Comparison of ENCODE assay signal across 15 cellular contexts in genomic region chr2:169258045-169258601, GRCh38.
DNase-seq lines count a peak whose midpoint lies in the region; ATAC-seq and TF ChIP-seq lines count a peak whose summit lies in the region.
"Had no signal": no experiment of that assay in that cellular context is flagged by ENCODE, and none has a peak within 500 bp of the region (broad histone marks: within the 10 kb centered on the region; RNA-seq: fewer than 3 reads in every experiment).

No MANE protein-coding gene starts in this region.

- no peak for ATAC-seq in GM18498 (IDR thresholded peaks at IDR 0.05; ENCODE audit: unreplicated experiment)

- no peaks in the 10 kb centered on the region for H3K9me3 Mint-ChIP-seq in progenitor cell of endocrine pancreas (ENCODE audit: low read depth)

- H3K27me3 Mint-ChIP-seq in progenitor cell of endocrine pancreas: no peaks in the 10 kb centered on the region

- DNase-seq in SIG-M5 treated with dmso at 0.1 percent for 504 hours (lab: John Stamatoyannopoulos, UW; ENCODE audit: unreplicated experiment) (peak; percentile 5), SIG-M5 (lab: John Stamatoyannopoulos, UW) (no peak), amniotic epithelial cell (ENCODE audit: low read depth) (peak; percentile 42), iris pigment epithelial cell (ENCODE audit: low read depth) (peak; percentile 11), progenitor cell of endocrine pancreas (ENCODE audit: low spot score, unreplicated experiment) (no peak), GOT3 (lab: John Stamatoyannopoulos, UW) (no peak), COLO829 (ENCODE audit: low spot score) (no peak)
- DNase-seq: GM23248; HFFc6; NCI-H1436 treated with DMSO at 0.1 percent for 48 hours; NCI-H2081 treated with DMSO at 0.1 percent for 48 hours; NCI-H2227 treated with DMSO at 0.1 percent for 48 hours; NCI-H69; NK-92 treated with Interleukin-12 subunit alpha and Interleukin-12 subunit beta, amount 100 ng/mL, for 24 hours had no signal

- peak overlapping the region; percentile 41 for H3K27ac Mint-ChIP-seq in progenitor cell of endocrine pancreas
- H3K27ac Mint-ChIP-seq: HFFc6 had no signal

- H3K4me1 Mint-ChIP-seq in progenitor cell of endocrine pancreas (ENCODE audit: low read depth): peaks cover 19% of the 10 kb centered on the region

- TF ChIP-seq CTCF in progenitor cell of endocrine pancreas (IDR thresholded peaks at IDR 0.05; ENCODE audit: unreplicated experiment): no peak

- H3K36me3 Mint-ChIP-seq in progenitor cell of endocrine pancreas (ENCODE audit: insufficient read depth): peaks cover 17% of the 10 kb centered on the region

- H3K4me3 Mint-ChIP-seq in progenitor cell of endocrine pancreas (ENCODE audit: low read depth): no peak overlapping the region
- H3K4me3 Mint-ChIP-seq: HFFc6 had no signal

Comparison
In these comparisons a context has a peak if more than half of its experiments do, and no peak if none do; other contexts are left out.
1. DNase-seq: peak in SIG-M5 treated with dmso at 0.1 percent for 504 hours (single experiment), amniotic epithelial cell (single experiment) and iris pigment epithelial cell (single experiment); none in SIG-M5 (single experiment), progenitor cell of endocrine pancreas (single experiment), GOT3 (single experiment) and COLO829 (single experiment).